ENCODE assay signal across 10 cellular contexts in the genomic region with DNA sequence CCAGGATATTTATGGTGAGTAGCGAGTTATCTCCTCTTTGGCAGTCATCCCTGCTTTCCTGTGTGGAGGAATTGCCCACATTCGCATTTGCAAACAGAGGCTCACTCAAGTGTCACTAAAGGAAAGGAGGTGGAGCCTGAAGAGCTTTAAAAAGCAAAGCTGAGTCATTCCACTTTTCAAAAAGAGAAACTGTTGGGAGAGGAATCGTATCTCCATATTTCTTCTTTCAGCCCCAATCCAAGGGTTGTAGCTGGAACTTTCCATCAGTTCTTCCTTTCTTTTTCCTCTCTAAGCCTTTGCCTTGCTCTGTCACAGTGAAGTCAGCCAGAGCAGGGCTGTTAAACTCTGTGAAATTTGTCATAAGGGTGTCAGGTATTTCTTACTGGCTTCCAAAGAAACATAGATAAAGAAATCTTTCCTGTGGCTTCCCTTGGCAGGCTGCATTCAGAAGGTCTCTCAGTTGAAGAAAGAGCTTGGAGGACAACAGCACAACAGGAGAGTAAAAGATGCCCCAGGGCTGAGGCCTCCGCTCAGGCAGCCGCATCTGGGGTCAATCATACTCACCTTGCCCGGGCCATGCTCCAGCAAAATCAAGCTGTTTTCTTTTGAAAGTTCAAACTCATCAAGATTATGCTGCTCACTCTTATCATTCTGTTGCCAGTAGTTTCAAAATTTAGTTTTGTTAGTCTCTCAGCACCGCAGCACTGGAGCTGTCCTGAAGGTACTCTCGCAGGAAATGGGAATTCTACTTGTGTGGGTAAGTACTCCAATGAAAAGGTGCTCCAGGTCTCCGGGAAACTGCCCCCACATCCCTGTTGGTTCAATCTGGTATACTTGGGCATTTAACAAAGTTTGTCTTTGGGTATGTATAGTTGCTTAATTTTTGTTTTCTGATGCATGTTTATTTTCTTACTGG. TPM values are rescaled to one million over a fixed set of nuclear protein-coding genes. Genes with fewer than 3 reads are reported as not detected.
DNase-seq lines count a peak whose midpoint lies in the region; ATAC-seq, FAIRE-seq and TF ChIP-seq lines count a peak whose summit lies in the region.
"Had no signal": no experiment of that assay in that cellular context is flagged by ENCODE, and none has a peak within 500 bp of the region (broad histone marks: within the 10 kb centered on the region; RNA-seq: fewer than 3 reads in every experiment).

A gene (plus strand): TSS at position 178 of the 916 bp plus-strand sequence. CDS start 453 bp downstream, at position 631.

- BruUV-seq in OCI-LY7 (replicated peaks; lab: Mats Ljungman, UMichigan) = no TSS peak

- DNase-seq in A549 (ENCODE audit: low read depth in 1 of 2, low spot score in 1 of 2) (peak in 1 of 2 experiments; percentile 32), HK-2 (ENCODE audit: unreplicated experiment) (peak; percentile 20), brain microvascular endothelial cell (peak; percentile 33), left colon (no peak), prostate gland (ENCODE audit: low spot score) (no peak), OCI-LY7 (ENCODE audit: low spot score) (no peak)
- DNase-seq: CD4-positive, alpha-beta T cell; SIG-M5 had no signal

- H3K4me1 ChIP-seq in A549 = 0 out of 3 replicates have a peak, but pooled peaks cover 6% of the 10 kb centered on the region
- no peaks in the 10 kb centered on the region for H3K4me1 ChIP-seq in prostate gland (replicated peaks)
- no peaks in the 10 kb centered on the region for H3K4me1 ChIP-seq in OCI-LY7 (ENCODE audit: insufficient read depth, low read length, poor library complexity, severe bottlenecking)

- H4K20me1 ChIP-seq in OCI-LY7 (ENCODE audit: insufficient read depth, low read length) = no peaks in the 10 kb centered on the region

- peak; percentile 24 to 51; a peak in 4 of 6 replicates for ATAC-seq in A549
- ATAC-seq in left colon = peak; percentile 64
- no peak for ATAC-seq in HG02970 (IDR thresholded peaks at IDR 0.05; ENCODE audit: low FRiP score, unreplicated experiment)
- ATAC-seq in GM21423 (IDR thresholded peaks at IDR 0.05; ENCODE audit: unreplicated experiment) = no peak

- H3K79me2 ChIP-seq in OCI-LY7 (ENCODE audit: insufficient read depth, low read depth, low read length) = no peaks in the 10 kb centered on the region

- no peaks in the 10 kb centered on the region for H3K9me3 ChIP-seq in A549
- no peaks in the 10 kb centered on the region for H3K9me3 ChIP-seq in prostate gland
- H3K9me3 ChIP-seq in OCI-LY7 (ENCODE audit: low read length) = no peaks in the 10 kb centered on the region

- H2AFZ ChIP-seq in OCI-LY7 (ENCODE audit: low read length) = no peak within 1 kb of the TSS

- POLR2A ChIA-PET in A549 (lab: Yijun Ruan, JAX) = interaction anchor here (1.1 kb wide), 1 partner anchor 8 kb away, joined by 3 read pairs; no protein-coding TSS in a partner anchor
- POLR2A ChIA-PET in OCI-LY7 (lab: Charles Lee) = interaction anchor here (0.5 to 1.5 kb wide), 2 partner anchors 10 to 870 kb away, joined by 3 to 4 read pairs; no protein-coding TSS in a partner anchor

- no peaks in the 10 kb centered on the region for H3K36me3 ChIP-seq in brain microvascular endothelial cell (replicated peaks)
- no peaks in the 10 kb centered on the region for H3K36me3 ChIP-seq in prostate gland
- no peaks in the 10 kb centered on the region for H3K36me3 ChIP-seq in OCI-LY7 (ENCODE audit: insufficient read depth, low read length)

- TF ChIP-seq POLR2A in A549 (IDR thresholded peaks at IDR 0.05; ENCODE audit: low read length) = no peak
- no peak for TF ChIP-seq POLR2A in prostate gland (IDR thresholded peaks at IDR 0.05)

- H3K9me2 ChIP-seq in OCI-LY7 (ENCODE audit: insufficient read depth, low read length) = no peaks in the 10 kb centered on the region

- H3K27ac ChIP-seq in A549 (peak within 1 kb of the TSS; percentile 40 to 65; a peak in 4 of 6 replicates), brain microvascular endothelial cell (no peak within 1 kb of the TSS), prostate gland (peak within 1 kb of the TSS in 1 of 2 donors; percentile 20), OCI-LY7 (ENCODE audit: low read depth, low read length, poor library complexity, severe bottlenecking) (no peak within 1 kb of the TSS)

- TF ChIP-seq CTCF in A549 (IDR thresholded peaks at IDR 0.05) (no peak), brain microvascular endothelial cell (IDR thresholded peaks at IDR 0.05; ENCODE audit: low read depth, low read length, missing control alignments) (no peak), prostate gland (IDR thresholded peaks at IDR 0.05) (no peak), OCI-LY7 (conservative IDR thresholded peaks at IDR 0.05; ENCODE audit: low read length) (no peak)

- no peak for FAIRE-seq in A549 (lab: Jason Lieb, UNC)

- H3K4me2 ChIP-seq in A549 = peak within 1 kb of the TSS; percentile 57
- H3K4me2 ChIP-seq in OCI-LY7 (ENCODE audit: low read length) = no peak within 1 kb of the TSS

- no peak within 1 kb of the TSS for H3K4me3 ChIP-seq in A549
- H3K4me3 ChIP-seq in brain microvascular endothelial cell (ENCODE audit: low read depth, low read length) = no peak within 1 kb of the TSS
- H3K4me3 ChIP-seq in prostate gland = no peak within 1 kb of the TSS
- H3K4me3 ChIP-seq in OCI-LY7 (ENCODE audit: low read depth, low read length, poor library complexity, severe bottlenecking) = no peak within 1 kb of the TSS

- H3K27me3 ChIP-seq in brain microvascular endothelial cell (replicated peaks) = no peaks in the 10 kb centered on the region
- no peaks in the 10 kb centered on the region for H3K27me3 ChIP-seq in prostate gland (replicated peaks; ENCODE audit: insufficient read depth)

- in situ Hi-C loops in brain microvascular endothelial cell (cut with HindIII; ENCODE audit: low pct_ligation_motif_present, low sequenced_read_pairs) = no loop called here

- TF ChIP-seq RAD21 in A549 (conservative IDR thresholded peaks at IDR 0.05 in 1 of 2, IDR thresholded peaks at IDR 0.05 in 1 of 2) = no peak

- CTCF ChIA-PET in A549 (lab: Yijun Ruan, JAX) (no interaction called here), OCI-LY7 (lab: Charles Lee; ENCODE audit: unreplicated experiment) (no interaction called here)

- WGBS in A549 (ENCODE audit: missing lambda C conversion rate) = 57% methylated on average over 9 of the region's 9 CpGs
- WGBS in prostate gland = 57% methylated on average over 9 of the region's 9 CpGs

- intact Hi-C loops in left colon (cut with DNase I, micrococcal nuclease) = no loop called here
- intact Hi-C loops in prostate gland (cut with DNase I) = no loop called here
- intact Hi-C loops in OCI-LY7 (cut with micrococcal nuclease; ENCODE audit: unreplicated experiment) = no loop called here

- TF ChIP-seq EP300 in A549 (IDR thresholded peaks at IDR 0.05) = no peak

TF ChIP-seq in A549, 52 proteins besides CTCF, POLR2A, EP300 and RAD21:
- TF ChIP-seq CBX8 (IDR thresholded peaks at IDR 0.05) (no peak), HEYL (CRISPR knock-in tag; IDR thresholded peaks at IDR 0.05) (no peak), RFX5 (IDR thresholded peaks at IDR 0.05) (no peak), NPAS2 (CRISPR knock-in tag; IDR thresholded peaks at IDR 0.05; ENCODE audit: borderline replicate concordance) (no peak), JUN (IDR thresholded peaks at IDR 0.05) (no peak), TP53 (CRISPR knock-in tag; IDR thresholded peaks at IDR 0.05) (no peak), HOXB13 (CRISPR knock-in tag; IDR thresholded peaks at IDR 0.05; ENCODE audit: low read depth) (no peak), HOXA7 (CRISPR knock-in tag; IDR thresholded peaks at IDR 0.05) (no peak), KDM1A (IDR thresholded peaks at IDR 0.05; ENCODE audit: low read depth) (no peak)
- TF ChIP-seq, protein P1, sequence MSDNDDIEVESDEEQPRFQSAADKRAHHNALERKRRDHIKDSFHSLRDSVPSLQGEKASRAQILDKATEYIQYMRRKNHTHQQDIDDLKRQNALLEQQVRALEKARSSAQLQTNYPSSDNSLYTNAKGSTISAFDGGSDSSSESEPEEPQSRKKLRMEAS (IDR thresholded peaks at IDR 0.05) = no peak
- TF ChIP-seq, protein P2, sequence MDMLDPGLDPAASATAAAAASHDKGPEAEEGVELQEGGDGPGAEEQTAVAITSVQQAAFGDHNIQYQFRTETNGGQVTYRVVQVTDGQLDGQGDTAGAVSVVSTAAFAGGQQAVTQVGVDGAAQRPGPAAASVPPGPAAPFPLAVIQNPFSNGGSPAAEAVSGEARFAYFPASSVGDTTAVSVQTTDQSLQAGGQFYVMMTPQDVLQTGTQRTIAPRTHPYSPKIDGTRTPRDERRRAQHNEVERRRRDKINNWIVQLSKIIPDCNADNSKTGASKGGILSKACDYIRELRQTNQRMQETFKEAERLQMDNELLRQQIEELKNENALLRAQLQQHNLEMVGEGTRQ (IDR thresholded peaks at IDR 0.05) = no peak
- TF ChIP-seq, protein P3, sequence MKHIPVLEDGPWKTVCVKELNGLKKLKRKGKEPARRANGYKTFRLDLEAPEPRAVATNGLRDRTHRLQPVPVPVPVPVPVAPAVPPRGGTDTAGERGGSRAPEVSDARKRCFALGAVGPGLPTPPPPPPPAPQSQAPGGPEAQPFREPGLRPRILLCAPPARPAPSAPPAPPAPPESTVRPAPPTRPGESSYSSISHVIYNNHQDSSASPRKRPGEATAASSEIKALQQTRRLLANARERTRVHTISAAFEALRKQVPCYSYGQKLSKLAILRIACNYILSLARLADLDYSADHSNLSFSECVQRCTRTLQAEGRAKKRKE (CRISPR knock-in tag; IDR thresholded peaks at IDR 0.05; ENCODE audit: low read depth) = no peak
TF ChIP-seq in A549: peak in this region for 0.

RNA-seq across cellular contexts. Expression of the gene that starts here (rescaled TPM):
- polyA plus RNA-seq in A549 (2011; rRNA removed) (0.98 and 1.1 TPM in 2 replicates), A549 (2017; fragmentation: RNase III; extraction: RNeasy Plus Mini Kit Qiagen cat#74134 plus additional on column Dnase treatment) (0.54 to 0.59 TPM (median 0.58 TPM) in 3 replicates)
- polyA plus RNA-seq in A549 (2012; cell fraction: cytosol; rRNA removed) = 0.28 and 0.47 TPM in 2 replicates
- polyA plus RNA-seq in A549 (2012; cell fraction: nucleus; rRNA removed) = 0.53 and 0.88 TPM in 2 replicates
- polyA minus RNA-seq in A549 (2011; rRNA and poly(A)+ RNA removed) = 0.78 and 1.7 TPM in 2 replicates
- total RNA-seq in left colon (1 to 10 TPM; 2.1 to 3.9 TPM), prostate gland (1 to 10 TPM; 1.9 to 8.5 TPM), OCI-LY7 (2022) (not detected in 2 replicates)
- total RNA-seq in OCI-LY7 (2014; rRNA removed; shearing (Covaris generic)) = not detected in 2 replicates
- total RNA-seq: CD4-positive, alpha-beta T cell had no signal

Comparison
In these comparisons a context has a peak if more than half of its experiments do, and no peak if none do; other contexts are left out.
1. ATAC-seq: peak in A549 (2 of 2) and left colon (single experiment); none in HG02970 (single experiment) and GM21423 (single experiment).
2. DNase-seq: peak in HK-2 (single experiment) and brain microvascular endothelial cell (single experiment); none in left colon (0 of 2), prostate gland (single experiment) and OCI-LY7 (single experiment).
3. H3K27ac ChIP-seq: peak in A549 (2 of 2); none in brain microvascular endothelial cell (single experiment) and OCI-LY7 (single experiment).